8 cellular contexts compared by ENCODE assay signal in the genomic region with DNA sequence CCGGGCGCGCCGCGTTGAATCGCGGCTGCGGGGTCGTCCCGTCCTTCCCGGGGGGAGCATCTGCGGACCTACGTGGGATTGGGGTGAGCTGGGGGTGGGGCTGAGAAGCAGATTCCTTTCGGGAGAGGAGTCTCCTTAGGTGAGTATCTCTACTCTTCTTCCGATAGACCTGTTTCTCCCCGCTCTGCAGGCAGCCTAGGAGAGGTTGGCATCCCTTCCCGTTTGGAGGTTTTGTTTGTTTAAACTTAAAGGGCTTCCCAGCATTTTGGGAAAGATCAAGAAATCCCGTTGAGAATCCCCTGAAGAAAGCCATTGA. TPM values are rescaled to one million over a fixed set of nuclear protein-coding genes. Genes with fewer than 3 reads are reported as not detected.
DNase-seq lines count a peak whose midpoint lies in the region; ATAC-seq, FAIRE-seq and TF ChIP-seq lines count a peak whose summit lies in the region.

No MANE protein-coding gene starts in this region.

- H3K27ac ChIP-seq in left lung (peak overlapping the region; percentile 84 to 98), tibial artery (peak overlapping the region; percentile 81 to 86)

- H3K9ac ChIP-seq in adipocyte (ENCODE audit: low read length): peak overlapping the region; percentile 92

- no peaks in the 10 kb centered on the region for H3K9me3 ChIP-seq in adipocyte (ENCODE audit: control insufficient read depth, low read length)
- no peaks in the 10 kb centered on the region for H3K9me3 ChIP-seq in left lung
- no peaks in the 10 kb centered on the region for H3K9me3 ChIP-seq in tibial artery

- TF ChIP-seq CTCF in left lung (IDR thresholded peaks at IDR 0.05) (no peak), tibial artery (IDR thresholded peaks at IDR 0.05) (no peak)

- H3K4me1 Mint-ChIP-seq in activated CD4-positive, alpha-beta T cell treated with anti-CD3 and anti-CD28 coated beads, Interleukin-2, amount 10 ng/mL, durations not matched to agents 7 days and 5 days: peaks cover 40% of the 10 kb centered on the region

- H3K4me1 ChIP-seq in adipocyte (ENCODE audit: control insufficient read depth, insufficient read depth, low read length): peaks cover 13% of the 10 kb centered on the region
- H3K4me1 ChIP-seq in left lung: peaks cover 15 to 32% of the 10 kb centered on the region in 2 donors
- peaks cover 0 to 21% (median 12%) of the 10 kb centered on the region in 4 donors for H3K4me1 ChIP-seq in tibial artery

- no peak for FAIRE-seq in H54 (lab: Jason Lieb, UNC)

- intact Hi-C loops in left lung (cut with DNase I): no loop called here
- intact Hi-C loops in tibial artery (cut with DNase I; ENCODE audit: low total_unique reads): loop anchor here (5.0 kb wide), 1 partner anchor 321 kb away; the partner anchor contains the start of gene TGFB3

- H3K9me3 Mint-ChIP-seq in activated CD4-positive, alpha-beta T cell treated with anti-CD3 and anti-CD28 coated beads, Interleukin-2, amount 10 ng/mL, durations not matched to agents 7 days and 5 days: no peaks in the 10 kb centered on the region

- H3K36me3 ChIP-seq in adipocyte (ENCODE audit: control insufficient read depth, insufficient read depth, low read length, severe bottlenecking) (peaks cover 14% of the 10 kb centered on the region), left lung (peaks cover 0 to 18% of the 10 kb centered on the region in 2 donors), tibial artery (peaks cover 0 to 10% (median 10%) of the 10 kb centered on the region in 3 donors)

- H3K27me3 ChIP-seq in adipocyte (replicated peaks; ENCODE audit: control insufficient read depth, insufficient read depth, low read length) (no peaks in the 10 kb centered on the region), left lung (no peaks in the 10 kb centered on the region), tibial artery (no peaks in the 10 kb centered on the region)

- peak overlapping the region; percentile 93 for H3K27ac Mint-ChIP-seq in activated CD4-positive, alpha-beta T cell treated with anti-CD3 and anti-CD28 coated beads, Interleukin-2, amount 10 ng/mL, durations not matched to agents 7 days and 5 days

- no peaks in the 10 kb centered on the region for H3K27me3 Mint-ChIP-seq in activated CD4-positive, alpha-beta T cell treated with anti-CD3 and anti-CD28 coated beads, Interleukin-2, amount 10 ng/mL, durations not matched to agents 7 days and 5 days

- no peak for DNase-seq in activated CD4-positive, alpha-beta T cell treated with anti-CD3 and anti-CD28 coated beads, Interleukin-2, amount 10 ng/mL, durations not matched to agents 7 days and 5 days
- no peak for DNase-seq in activated CD4-positive, alpha-beta T cell treated with anti-CD3 and anti-CD28 coated beads for 4 hours
- DNase-seq in adipocyte (ENCODE audit: low read depth): no peak
- no peak for DNase-seq in left lung
- DNase-seq in tibial artery: no peak
- no peak for DNase-seq in H54 (ENCODE audit: insufficient read length, low spot score)
- no peak for DNase-seq in HPDE6-E6E7 (ENCODE audit: extremely low spot score)
- DNase-seq in hippocampal formation (lab: John Stamatoyannopoulos, UW): no peak

- POLR2A ChIA-PET in activated CD4-positive, alpha-beta T cell treated with anti-CD3 and anti-CD28 coated beads, Interleukin-2, amount 10 ng/mL, durations not matched to agents 7 days and 5 days (lab: Charles Lee): no interaction called here

- ATAC-seq in left lung: peak; percentile 14

- no peak for TF ChIP-seq POLR2A in H54 (IDR thresholded peaks at IDR 0.05; ENCODE audit: low read depth, low read length)

- H3K4me3 ChIP-seq in adipocyte (ENCODE audit: low read length) (peak overlapping the region; percentile 98), left lung (peak overlapping the region; percentile 83 to 93), tibial artery (peak overlapping the region; percentile 89 to 90)

- peak overlapping the region; percentile 100 for H3K4me3 Mint-ChIP-seq in activated CD4-positive, alpha-beta T cell treated with anti-CD3 and anti-CD28 coated beads, Interleukin-2, amount 10 ng/mL, durations not matched to agents 7 days and 5 days

- CTCF ChIA-PET in activated CD4-positive, alpha-beta T cell treated with anti-CD3 and anti-CD28 coated beads, Interleukin-2, amount 10 ng/mL, durations not matched to agents 7 days and 5 days (lab: Charles Lee): interaction anchor here (0.6 to 1.1 kb wide), 5 partner anchors 38 to 493 kb away, joined by 3 read pairs; no protein-coding TSS in a partner anchor

- peaks cover 13% of the 10 kb centered on the region for H3K36me3 Mint-ChIP-seq in activated CD4-positive, alpha-beta T cell treated with anti-CD3 and anti-CD28 coated beads, Interleukin-2, amount 10 ng/mL, durations not matched to agents 7 days and 5 days (ENCODE audit: low read depth)

RNA-seq across cellular contexts. Expression of gene TTLL5, which starts 0.4 kb away (rescaled TPM):
- total RNA-seq in activated CD4-positive, alpha-beta T cell treated with anti-CD3 and anti-CD28 coated beads, Interleukin-2, amount 10 ng/mL, durations not matched to agents 7 days and 5 days: 10 to 100 TPM; 33.3 to 43.3 TPM
- total RNA-seq in left lung: 10 to 100 TPM; 30.8 to 33.7 TPM

RNA-seq across cellular contexts. Expression of gene ERG28, which starts 0.8 kb away (rescaled TPM):
- 10 to 100 TPM; 17.3 to 21.5 TPM for total RNA-seq in activated CD4-positive, alpha-beta T cell treated with anti-CD3 and anti-CD28 coated beads, Interleukin-2, amount 10 ng/mL, durations not matched to agents 7 days and 5 days
- 10 to 100 TPM; 29.1 to 44.5 TPM for total RNA-seq in left lung
